ENCODE assay signal across 15 cellular contexts in the genomic region with DNA sequence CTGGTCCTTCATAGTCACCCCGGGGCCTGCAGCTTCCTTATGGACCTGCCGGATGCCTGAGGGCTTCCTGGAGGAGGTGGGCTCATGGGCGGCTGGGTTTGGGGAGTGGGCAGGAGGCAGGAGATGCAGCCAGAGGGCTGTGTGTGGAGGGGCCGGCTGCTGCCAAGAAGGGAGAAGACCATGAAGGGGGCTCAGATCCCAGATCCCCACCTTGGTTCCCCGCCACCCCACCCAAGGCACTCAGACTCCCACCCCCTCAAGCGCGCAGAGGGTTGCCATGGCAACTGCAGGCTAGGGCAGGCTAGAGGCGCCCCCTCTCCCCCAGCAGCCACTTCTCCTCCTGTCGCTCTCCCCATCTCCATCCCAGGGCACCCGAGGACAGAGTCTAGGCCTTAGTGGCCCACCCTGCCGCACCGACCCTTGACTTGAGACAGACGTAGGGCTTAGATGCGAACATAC.
DNase-seq lines count a peak whose midpoint lies in the region; ATAC-seq, FAIRE-seq and TF ChIP-seq lines count a peak whose summit lies in the region.
"Had no signal": no experiment of that assay in that cellular context is flagged by ENCODE, and none has a peak within 500 bp of the region (broad histone marks: within the 10 kb centered on the region; RNA-seq: fewer than 3 reads in every experiment).

No MANE protein-coding gene starts in this region.

- peaks cover 3% of the 10 kb centered on the region for H3K4me1 Mint-ChIP-seq in activated T-cell treated with anti-CD3 and anti-CD28 coated beads, Interleukin-2, amount 50 U/mL, for 24 hours (ENCODE audit: low read depth)
- peaks cover 3% of the 10 kb centered on the region for H3K4me1 Mint-ChIP-seq in activated T-cell treated with anti-CD3 and anti-CD28 coated beads, Interleukin-2, amount 50 U/mL, for 4 hours (ENCODE audit: low read depth)

- DNase-seq in activated T-cell treated with anti-CD3 and anti-CD28 coated beads, Interleukin-2, amount 50 U/mL, for 24 hours: peak; percentile 27
- no peak for DNase-seq in activated T-cell treated with anti-CD3 and anti-CD28 coated beads, Interleukin-2, amount 50 U/mL, for 4 hours
- DNase-seq in K562 (ENCODE audit: extremely low read depth in 1 of 4, low spot score in 3 of 4) (no peak), HepG2 (ENCODE audit: low spot score) (no peak), transverse colon (peak; percentile 6), H54 (ENCODE audit: insufficient read length, low spot score) (no peak), HTR-8/SVneo (ENCODE audit: insufficient read length, low spot score) (no peak), cortex of kidney (lab: John Stamatoyannopoulos, UW) (no peak)
- DNase-seq: DMS 273 treated with DMSO at 0.1 percent for 48 hours, GF-D8 had no signal

- in situ Hi-C loops in K562 (cut with MboI): loop anchor here (25.0 kb wide), 1 partner anchor 383 kb away; a partner anchor contains a TSS
- in situ Hi-C loops in HepG2 (cut with HindIII; ENCODE audit: extremely low pct_ligation_motif_present, low pct_unique_long_range_greater_than_20kb): no loop called here
- in situ Hi-C loops in transverse colon (cut with MboI; ENCODE audit: low pct_ligation_motif_present in 1 of 4, low pct_unique_long_range_greater_than_20kb in 1 of 4, low sequenced_read_pairs in 3 of 4): loop anchor here in 1 of 4 donors (25.0 kb wide), 1 partner anchor 233 kb away; a partner anchor contains a TSS

- ATAC-seq in activated T-cell treated with anti-CD3 and anti-CD28 coated beads, Interleukin-2, amount 50 U/mL, for 4 hours: no peak
- no peak for ATAC-seq in K562
- ATAC-seq in HepG2: no peak

- no peaks in the 10 kb centered on the region for H3K9me3 ChIP-seq in K562 (replicated peaks; ENCODE audit: control insufficient read depth, insufficient read depth, low read depth, low read length)
- no peaks in the 10 kb centered on the region for H3K9me3 ChIP-seq in HepG2 (ENCODE audit: low read length)
- no peaks in the 10 kb centered on the region for H3K9me3 ChIP-seq in transverse colon
- H3K9me3 ChIP-seq: suprapubic skin had no signal

- CTCF ChIA-PET in K562 (lab: Yijun Ruan, JAX; ENCODE audit: low intra/inter-chr PET ratio): interaction anchor here (0.6 kb wide), 1 partner anchor 379 kb away, joined by 3 read pairs; no protein-coding TSS in a partner anchor
- CTCF ChIA-PET in HepG2 (lab: Yijun Ruan, JAX; ENCODE audit: low intra/inter-chr PET ratio, low total read pairs): no interaction called here

- H3K4me2 ChIP-seq in K562 (ENCODE audit: insufficient read depth, low read length): no peak overlapping the region
- no peak overlapping the region for H3K4me2 ChIP-seq in HepG2 (ENCODE audit: low read depth, low read length)

- no peaks in the 10 kb centered on the region for H3K9me3 Mint-ChIP-seq in activated T-cell treated with anti-CD3 and anti-CD28 coated beads, Interleukin-2, amount 50 U/mL, for 24 hours
- no peaks in the 10 kb centered on the region for H3K9me3 Mint-ChIP-seq in activated T-cell treated with anti-CD3 and anti-CD28 coated beads, Interleukin-2, amount 50 U/mL, for 4 hours
- H3K9me3 Mint-ChIP-seq: HFFc6, T-cell had no signal

- TF ChIP-seq RAD21 in K562 (CRISPR knock-in tag; conservative IDR thresholded peaks at IDR 0.05 in 1 of 2, IDR thresholded peaks at IDR 0.05 in 1 of 2): no peak
- TF ChIP-seq RAD21 in HepG2 (CRISPR knock-in tag; IDR thresholded peaks at IDR 0.05): no peak

- TF ChIP-seq CTCF in K562 (IDR thresholded peaks at IDR 0.05 in 2 of 3, conservative IDR thresholded peaks at IDR 0.05 in 1 of 3; ENCODE audit: insufficient read depth in 2 of 3, low read depth in 1 of 3, low read length in 3 of 3): no peak
- no peak for TF ChIP-seq CTCF in HepG2 (CRISPR knock-in tag; IDR thresholded peaks at IDR 0.05)
- TF ChIP-seq CTCF in transverse colon (IDR thresholded peaks at IDR 0.05): no peak

- no peaks in the 10 kb centered on the region for H3K27me3 Mint-ChIP-seq in activated T-cell treated with anti-CD3 and anti-CD28 coated beads, Interleukin-2, amount 50 U/mL, for 24 hours
- H3K27me3 Mint-ChIP-seq in activated T-cell treated with anti-CD3 and anti-CD28 coated beads, Interleukin-2, amount 50 U/mL, for 4 hours (ENCODE audit: low read depth): no peaks in the 10 kb centered on the region
- H3K27me3 Mint-ChIP-seq: T-cell had no signal

- FAIRE-seq in K562 (lab: Jason Lieb, UNC) (no peak), HepG2 (lab: Jason Lieb, UNC) (no peak), H54 (lab: Jason Lieb, UNC) (no peak), HTR-8/SVneo (lab: Jason Lieb, UNC) (no peak)
- FAIRE-seq: GM12878 had no signal

- no peak for TF ChIP-seq EP300 in K562 (IDR thresholded peaks at IDR 0.05; ENCODE audit: low read length)
- TF ChIP-seq EP300 in HepG2 (IDR thresholded peaks at IDR 0.05; ENCODE audit: low read depth in 2 of 2, low read length in 2 of 2): no peak
- no peak for TF ChIP-seq EP300 in HepG2 (CRISPR knock-in tag; IDR thresholded peaks at IDR 0.05; ENCODE audit: borderline replicate concordance)
- no peak for TF ChIP-seq EP300 in transverse colon (IDR thresholded peaks at IDR 0.05; ENCODE audit: low read depth)

- H3K4me3 ChIP-seq in K562 (no peak overlapping the region), HepG2 (replicated peaks in 1 of 3; ENCODE audit: insufficient read depth in 1 of 3, low read depth in 2 of 3, low read length in 3 of 3) (no peak overlapping the region), transverse colon (no peak overlapping the region)
- H3K4me3 ChIP-seq: GM12878, suprapubic skin had no signal

- no peaks in the 10 kb centered on the region for H3K36me3 Mint-ChIP-seq in activated T-cell treated with anti-CD3 and anti-CD28 coated beads, Interleukin-2, amount 50 U/mL, for 24 hours (ENCODE audit: low read depth)
- H3K36me3 Mint-ChIP-seq in activated T-cell treated with anti-CD3 and anti-CD28 coated beads, Interleukin-2, amount 50 U/mL, for 4 hours (ENCODE audit: insufficient read depth): no peaks in the 10 kb centered on the region
- H3K36me3 Mint-ChIP-seq: T-cell had no signal

- H3K27ac Mint-ChIP-seq in activated T-cell treated with anti-CD3 and anti-CD28 coated beads, Interleukin-2, amount 50 U/mL, for 24 hours: no peak overlapping the region
- H3K27ac Mint-ChIP-seq: HFFc6, T-cell had no signal

- 92% methylated on average over 8 of the region's 14 CpGs for WGBS in K562 (ENCODE audit: insufficient coverage, low coverage, missing lambda C conversion rate)
- 98% methylated on average over 7 of the region's 14 CpGs for WGBS in HepG2 (ENCODE audit: low lambda C conversion rate)
- WGBS in transverse colon (ENCODE audit: low coverage in 1 of 2), 2 donors: 93% methylated on average over 13 of the region's 14 CpGs; no CpG with 5 or more reads in 1 of the 2 donors

- H3K79me2 ChIP-seq in K562 (ENCODE audit: control insufficient read depth, insufficient read depth, low read length): peaks cover 46% of the 10 kb centered on the region
- peaks cover 5% of the 10 kb centered on the region for H3K79me2 ChIP-seq in HepG2 (ENCODE audit: insufficient read depth, low read length)

- POLR2A ChIA-PET in K562 (lab: Yijun Ruan, JAX): no interaction called here
- POLR2A ChIA-PET in HepG2 (lab: Yijun Ruan, JAX): interaction anchor here (0.7 kb wide), 1 partner anchor 202 kb away, joined by 3 read pairs; a partner anchor contains a TSS

- H3K27ac ChIP-seq in K562 (ENCODE audit: extremely low read depth, low read depth, low read length) (no peak overlapping the region), HepG2 (ENCODE audit: extremely low read length, insufficient read depth, low read length) (no peak overlapping the region), transverse colon (no peak overlapping the region)
- H3K27ac ChIP-seq: C4-2B, suprapubic skin had no signal

- TF ChIP-seq POLR2A in K562 (conservative IDR thresholded peaks at IDR 0.05) (no peak), HepG2 (IDR thresholded peaks at IDR 0.05; ENCODE audit: insufficient read depth in 1 of 2, low read depth in 2 of 2, low read length in 2 of 2) (no peak), transverse colon (IDR thresholded peaks at IDR 0.05) (no peak), H54 (IDR thresholded peaks at IDR 0.05; ENCODE audit: low read depth, low read length) (no peak)

- H3K9me1 ChIP-seq in K562 (ENCODE audit: control insufficient read depth, insufficient read depth, low read length): peaks cover 2% of the 10 kb centered on the region

- no peaks in the 10 kb centered on the region for H3K27me3 ChIP-seq in K562 (ENCODE audit: control insufficient read depth in 2 of 2, insufficient read depth in 2 of 2, low read length in 2 of 2)
- no peaks in the 10 kb centered on the region for H3K27me3 ChIP-seq in HepG2 (ENCODE audit: control insufficient read depth in 1 of 2, insufficient read depth in 2 of 2, low read length in 2 of 2)
- no peaks in the 10 kb centered on the region for H3K27me3 ChIP-seq in transverse colon
- H3K27me3 ChIP-seq: suprapubic skin had no signal

- H2AFZ ChIP-seq in K562 (ENCODE audit: low read depth, low read length): no peak overlapping the region
- no peak overlapping the region for H2AFZ ChIP-seq in HepG2 (ENCODE audit: low read length)

- no peak overlapping the region; a peak in 1 of 4 replicates for H3K9ac ChIP-seq in K562 (ENCODE audit: insufficient read depth in 1 of 2, low read depth in 2 of 2, low read length in 2 of 2)
- H3K9ac ChIP-seq in HepG2 (ENCODE audit: insufficient read depth, low read depth, low read length): no peak overlapping the region

- H3K4me1 ChIP-seq in K562 (replicated peaks in 1 of 2; ENCODE audit: control insufficient read depth in 2 of 2, insufficient read depth in 2 of 2, low read length in 2 of 2): peaks cover 0 to 18% of the 10 kb centered on the region in 2 experiments; a peak in 2 of 5 replicates
- no peaks in the 10 kb centered on the region for H3K4me1 ChIP-seq in HepG2 (ENCODE audit: insufficient read depth, low read length)
- H3K4me1 ChIP-seq in transverse colon: no peaks in the 10 kb centered on the region
- H3K4me1 ChIP-seq: suprapubic skin had no signal

- H4K20me1 ChIP-seq in K562 (replicated peaks; ENCODE audit: control insufficient read depth, insufficient read depth, low read length): peaks cover 19% of the 10 kb centered on the region
- H4K20me1 ChIP-seq in HepG2 (ENCODE audit: insufficient read depth, low read length): peaks cover 5% of the 10 kb centered on the region; the same call in 1 of the 2 replicates

- intact Hi-C loops in K562 (cut with micrococcal nuclease) (no loop called here), HepG2 (cut with micrococcal nuclease; ENCODE audit: unreplicated experiment) (no loop called here), transverse colon (cut with DNase I; ENCODE audit: low total_unique reads) (no loop called here)

- BruUV-seq in K562 (replicated peaks; lab: Mats Ljungman, UMichigan): no TSS peak
- no TSS peak for BruUV-seq in HepG2 (replicated peaks; lab: Mats Ljungman, UMichigan)

- peaks cover 3% of the 10 kb centered on the region; the same call in 1 of the 3 replicates for H3K36me3 ChIP-seq in K562 (ENCODE audit: control insufficient read depth, insufficient read depth, low read length)
- H3K36me3 ChIP-seq in HepG2 (replicated peaks in 1 of 2; ENCODE audit: control insufficient read depth in 1 of 2, insufficient read depth in 2 of 2, low read length in 2 of 2): no peaks in the 10 kb centered on the region
- no peaks in the 10 kb centered on the region for H3K36me3 ChIP-seq in transverse colon
- H3K36me3 ChIP-seq: suprapubic skin had no signal

- H3K4me3 Mint-ChIP-seq in activated T-cell treated with anti-CD3 and anti-CD28 coated beads, Interleukin-2, amount 50 U/mL, for 24 hours: no peak overlapping the region
- H3K4me3 Mint-ChIP-seq in activated T-cell treated with anti-CD3 and anti-CD28 coated beads, Interleukin-2, amount 50 U/mL, for 4 hours: no peak overlapping the region

Comparison
In these comparisons a context has a peak if more than half of its experiments do, and no peak if none do; other contexts are left out.
1. DNase-seq: peak in activated T-cell treated with anti-CD3 and anti-CD28 coated beads, Interleukin-2, amount 50 U/mL, for 24 hours (single experiment) and transverse colon (single experiment); none in activated T-cell treated with anti-CD3 and anti-CD28 coated beads, Interleukin-2, amount 50 U/mL, for 4 hours (single experiment), K562 (0 of 4), HepG2 (single experiment), H54 (single experiment), HTR-8/SVneo (single experiment) and cortex of kidney (single experiment).